ENCODE assay signal across 29 cellular contexts in the genomic region with DNA sequence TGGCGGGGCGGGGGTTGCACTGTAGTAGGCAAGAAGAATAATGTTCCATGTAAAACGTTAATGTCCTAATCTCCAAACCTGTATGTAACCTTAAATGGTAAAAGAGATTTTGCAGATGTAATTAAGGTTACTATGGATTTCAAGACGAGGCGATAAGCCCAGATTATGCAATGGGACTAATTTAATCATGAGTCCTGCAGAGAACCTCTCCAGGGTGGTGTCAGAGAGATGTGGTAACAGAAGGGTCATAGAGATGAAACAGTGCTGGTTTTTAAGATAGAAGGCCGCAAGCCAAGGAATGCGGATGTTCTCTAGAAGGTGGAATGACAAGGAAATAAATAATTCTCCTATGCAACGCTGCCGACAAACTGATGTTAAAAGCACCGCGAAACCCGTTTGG.
"Had no signal": no experiment of that assay in that cellular context is flagged by ENCODE, and none has a peak within 500 bp of the region (broad histone marks: within the 10 kb centered on the region; RNA-seq: fewer than 3 reads in every experiment).

No MANE protein-coding gene starts in this region.

- DNase-seq: activated B cell treated with CpG ODN at 0.5 μM for 24 hours; activated CD4-positive, alpha-beta T cell treated with anti-CD3 and anti-CD28 coated beads, Interleukin-2, amount 50 U/mL, for 1 hour; activated CD8-positive, alpha-beta T cell treated with anti-CD3 and anti-CD28 coated beads for 36 hours; activated T-cell treated with anti-CD3 and anti-CD28 coated beads, Interleukin-2, amount 50 U/mL, for 4 hours; adrenal gland; cerebellar nuclear complex; effector memory CD8-positive, alpha-beta T cell; kidney; left colon; mammary epithelial cell; naive B cell; nephron progenitor cell; right lobe of liver; stimulated activated CD4-positive, alpha-beta T cell treated with anti-CD3 and anti-CD28 coated beads, Interleukin-2, amount 100 ng/mL, for 48 hours; stimulated activated naive CD8-positive, alpha-beta T cell treated with anti-CD3 and anti-CD28 coated beads, Interleukin-15, amount 100 ng/mL, for 72 hours; substantia nigra; T-helper 2 cell; upper lobe of left lung had no signal

- H3K27ac Mint-ChIP-seq: activated B cell treated with CpG ODN at 0.5 μM for 24 hours; activated CD8-positive, alpha-beta T cell treated with anti-CD3 and anti-CD28 coated beads for 36 hours; brain; mesothelial cell of epicardium; nephron progenitor cell had no signal

- ATAC-seq: activated CD8-positive, alpha-beta T cell treated with anti-CD3 and anti-CD28 coated beads for 36 hours; activated naive CD4-positive, alpha-beta T cell treated with anti-CD3 and anti-CD28 coated beads, Interleukin-2, amount 50 U/mL, for 72 hours; activated T-cell treated with anti-CD3 and anti-CD28 coated beads, Interleukin-2, amount 50 U/mL, for 4 hours; activated T-helper 17 cell treated with anti-CD3 and anti-CD28 coated beads, Interleukin-2, amount 50 U/mL, for 72 hours; effector memory CD8-positive, alpha-beta T cell; gastroesophageal sphincter; left colon; right lobe of liver; stimulated activated naive CD8-positive, alpha-beta T cell treated with anti-CD3 and anti-CD28 coated beads, Interleukin-15, amount 100 ng/mL, for 72 hours had no signal

- H3K27me3 ChIP-seq: adrenal gland, ascending aorta, cardiac muscle cell, gastroesophageal sphincter, hepatocyte, neutrophil, right lobe of liver, upper lobe of left lung, vagina had no signal

- H3K9me3 Mint-ChIP-seq: activated B cell treated with CpG ODN at 0.5 μM for 24 hours; activated CD8-positive, alpha-beta T cell treated with anti-CD3 and anti-CD28 coated beads for 36 hours; activated naive CD4-positive, alpha-beta T cell treated with anti-CD3 and anti-CD28 coated beads, Interleukin-2, amount 50 U/mL, for 72 hours; activated T-cell treated with anti-CD3 and anti-CD28 coated beads, Interleukin-2, amount 50 U/mL, for 4 hours; activated T-helper 17 cell treated with anti-CD3 and anti-CD28 coated beads, Interleukin-2, amount 50 U/mL, for 72 hours; effector memory CD8-positive, alpha-beta T cell; naive B cell; stimulated activated naive CD8-positive, alpha-beta T cell treated with anti-CD3 and anti-CD28 coated beads, Interleukin-15, amount 100 ng/mL, for 72 hours had no signal

- H3K27ac ChIP-seq: adrenal gland, ascending aorta, cardiac muscle cell, coronary artery, gastroesophageal sphincter, hepatocyte, neutrophil, right lobe of liver, upper lobe of left lung, vagina had no signal

- H3K4me1 Mint-ChIP-seq: activated B cell treated with CpG ODN at 0.5 μM for 24 hours; activated T-helper 17 cell treated with anti-CD3 and anti-CD28 coated beads, Interleukin-2, amount 50 U/mL, for 72 hours; brain; naive B cell; nephron progenitor cell; stimulated activated naive CD8-positive, alpha-beta T cell treated with anti-CD3 and anti-CD28 coated beads, Interleukin-15, amount 100 ng/mL, for 72 hours had no signal

- H3K4me3 Mint-ChIP-seq: activated B cell treated with CpG ODN at 0.5 μM for 24 hours; activated CD8-positive, alpha-beta T cell treated with anti-CD3 and anti-CD28 coated beads for 36 hours; activated T-cell treated with anti-CD3 and anti-CD28 coated beads, Interleukin-2, amount 50 U/mL, for 4 hours; activated T-helper 17 cell treated with anti-CD3 and anti-CD28 coated beads, Interleukin-2, amount 50 U/mL, for 72 hours; brain; effector memory CD8-positive, alpha-beta T cell; mesothelial cell of epicardium; naive B cell; nephron progenitor cell; stimulated activated naive CD8-positive, alpha-beta T cell treated with anti-CD3 and anti-CD28 coated beads, Interleukin-15, amount 100 ng/mL, for 72 hours had no signal

- H3K9me3 ChIP-seq: adrenal gland, ascending aorta, gastroesophageal sphincter, neutrophil, right lobe of liver, upper lobe of left lung, vagina had no signal

- H3K27me3 Mint-ChIP-seq: activated B cell treated with CpG ODN at 0.5 μM for 24 hours; activated CD8-positive, alpha-beta T cell treated with anti-CD3 and anti-CD28 coated beads for 36 hours; activated T-helper 17 cell treated with anti-CD3 and anti-CD28 coated beads, Interleukin-2, amount 50 U/mL, for 72 hours; brain; effector memory CD8-positive, alpha-beta T cell; naive B cell; stimulated activated naive CD8-positive, alpha-beta T cell treated with anti-CD3 and anti-CD28 coated beads, Interleukin-15, amount 100 ng/mL, for 72 hours had no signal
